Comparison of ENCODE assay signal across 24 cellular contexts in genomic region chr2:65562890-65563289, GRCh38.
"Had no signal": no experiment of that assay in that cellular context is flagged by ENCODE, and none has a peak within 500 bp of the region (broad histone marks: within the 10 kb centered on the region; RNA-seq: fewer than 3 reads in every experiment).

No MANE protein-coding gene starts in this region.

- H2AFZ ChIP-seq: hepatocyte had no signal

- H3K36me3 Mint-ChIP-seq: naive thymus-derived CD4-positive, alpha-beta T cell; stimulated activated naive B cell treated with anti-CD40 and anti-IgM and Interleukin-4, amounts not matched to agents 10 μg/mL and 1 μg/mL and 100 μg/mL, for 72 hours had no signal

- H3K79me2 ChIP-seq: hepatocyte had no signal

- H3K9me3 Mint-ChIP-seq: naive thymus-derived CD4-positive, alpha-beta T cell; nephron progenitor cell; stimulated activated naive B cell treated with anti-CD40 and anti-IgM and Interleukin-4, amounts not matched to agents 10 μg/mL and 1 μg/mL and 100 μg/mL, for 72 hours; stimulated activated naive CD8-positive, alpha-beta T cell treated with anti-CD3 and anti-CD28 coated beads, Interleukin-15, amount 100 ng/mL, for 72 hours had no signal

- H3K4me1 ChIP-seq: gastroesophageal sphincter, psoas muscle, testis, tibial nerve, upper lobe of right lung had no signal

- H3K9me3 ChIP-seq: esophagus squamous epithelium, gastroesophageal sphincter, psoas muscle, testis, tibial nerve, upper lobe of right lung, vagina had no signal

- H3K27me3 ChIP-seq: esophagus squamous epithelium, gastroesophageal sphincter, testis, tibial nerve, upper lobe of right lung, vagina had no signal

- ATAC-seq: gastroesophageal sphincter; naive thymus-derived CD4-positive, alpha-beta T cell; psoas muscle; sciatic nerve; stimulated activated naive B cell treated with anti-CD40 and anti-IgM and Interleukin-4, amounts not matched to agents 10 μg/mL and 1 μg/mL and 100 μg/mL, for 72 hours; stimulated activated naive CD8-positive, alpha-beta T cell treated with anti-CD3 and anti-CD28 coated beads, Interleukin-15, amount 100 ng/mL, for 72 hours; upper lobe of right lung had no signal

- H3K4me3 ChIP-seq: esophagus squamous epithelium, gastroesophageal sphincter, hepatocyte, psoas muscle, skin epidermis, testis, tibial nerve, upper lobe of right lung, vagina had no signal

- H3K4me2 ChIP-seq: hepatocyte had no signal

- H3K36me3 ChIP-seq: esophagus squamous epithelium, gastroesophageal sphincter, tibial nerve, upper lobe of right lung, vagina had no signal

- H3K4me3 Mint-ChIP-seq: naive thymus-derived CD4-positive, alpha-beta T cell; nephron progenitor cell; stimulated activated naive B cell treated with anti-CD40 and anti-IgM and Interleukin-4, amounts not matched to agents 10 μg/mL and 1 μg/mL and 100 μg/mL, for 72 hours; stimulated activated naive CD8-positive, alpha-beta T cell treated with anti-CD3 and anti-CD28 coated beads, Interleukin-15, amount 100 ng/mL, for 72 hours had no signal

- H3K27ac Mint-ChIP-seq: naive thymus-derived CD4-positive, alpha-beta T cell; nephron progenitor cell; stimulated activated naive B cell treated with anti-CD40 and anti-IgM and Interleukin-4, amounts not matched to agents 10 μg/mL and 1 μg/mL and 100 μg/mL, for 72 hours; stimulated activated naive CD8-positive, alpha-beta T cell treated with anti-CD3 and anti-CD28 coated beads, Interleukin-15, amount 100 ng/mL, for 72 hours had no signal

- H3K27ac ChIP-seq: epithelial cell of prostate, gastroesophageal sphincter, hepatocyte, psoas muscle, skin epidermis, testis, tibial nerve, upper lobe of right lung, vagina had no signal

- DNase-seq: effector memory CD4-positive, alpha-beta T cell; esophagus squamous epithelium; foreskin fibroblast; glutamatergic neuron; kidney; left cardiac atrium; mesendoderm; naive thymus-derived CD4-positive, alpha-beta T cell; nephron progenitor cell; psoas muscle; retina; stimulated activated CD4-positive, alpha-beta T cell treated with anti-CD3 and anti-CD28 coated beads, Interleukin-2, amount 100 ng/mL, for 24 hours; stimulated activated CD4-positive, alpha-beta T cell treated with anti-CD3 and anti-CD28 coated beads, Interleukin-4, amount 100 ng/mL, for 4 hours; stimulated activated naive B cell treated with anti-CD40 and anti-IgM and Interleukin-4, amounts not matched to agents 10 μg/mL and 1 μg/mL and 100 μg/mL, for 72 hours; stimulated activated naive CD8-positive, alpha-beta T cell treated with anti-CD3 and anti-CD28 coated beads, Interleukin-15, amount 100 ng/mL, for 72 hours; testis; upper lobe of right lung had no signal
